In the genomic region with DNA sequence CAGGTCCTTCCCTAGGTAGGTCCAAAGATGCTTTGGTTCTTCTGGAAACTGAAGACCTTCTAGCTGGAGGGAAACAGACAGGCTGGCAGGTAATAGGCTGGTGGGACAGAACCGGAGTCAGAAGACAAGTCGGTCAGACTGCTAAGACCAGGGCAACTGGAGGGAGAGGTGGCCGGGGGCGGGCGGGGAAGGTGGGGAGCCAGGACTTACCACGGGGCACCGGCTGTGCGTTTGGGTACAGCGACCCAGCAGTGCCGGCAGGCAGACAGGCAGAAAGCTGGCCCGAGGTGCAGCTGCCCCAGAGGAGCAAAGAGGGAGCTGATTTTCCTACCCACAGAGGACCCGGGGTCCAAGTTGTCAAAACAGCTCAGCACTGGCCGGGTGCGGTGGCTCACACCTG, we compare ENCODE assay signal across 22 cellular contexts. TPM values are rescaled to one million over a fixed set of nuclear protein-coding genes. Genes with fewer than 3 reads are reported as not detected.
DNase-seq lines count a peak whose midpoint lies in the region; FAIRE-seq and TF ChIP-seq lines count a peak whose summit lies in the region.
"Had no signal": no experiment of that assay in that cellular context is flagged by ENCODE, and none has a peak within 500 bp of the region (broad histone marks: within the 10 kb centered on the region; RNA-seq: fewer than 3 reads in every experiment).

No MANE protein-coding gene starts in this region.

- H3K4me1 ChIP-seq in CD8-positive, alpha-beta memory T cell (ENCODE audit: insufficient read depth, low read length): peaks cover 19% of the 10 kb centered on the region
- peaks cover 38% of the 10 kb centered on the region for H3K4me1 ChIP-seq in OCI-LY7 (ENCODE audit: insufficient read depth, low read length, poor library complexity, severe bottlenecking)
- H3K4me1 ChIP-seq in duodenal mucosa (ENCODE audit: control insufficient read depth in 1 of 2, insufficient read depth in 2 of 2, low read length in 2 of 2): peaks cover 16 to 25% of the 10 kb centered on the region in 2 donors
- peaks cover 3% of the 10 kb centered on the region for H3K4me1 ChIP-seq in mesenchymal stem cell (ENCODE audit: control insufficient read depth, insufficient read depth, low read depth, low read length)

- TF ChIP-seq POLR2A in H54 (IDR thresholded peaks at IDR 0.05; ENCODE audit: low read depth, low read length): no peak

- H3K9me3 Mint-ChIP-seq in CD8-positive, alpha-beta memory T cell: no peaks in the 10 kb centered on the region
- H3K9me3 Mint-ChIP-seq in immature natural killer cell: no peaks in the 10 kb centered on the region

- H3K79me2 ChIP-seq in OCI-LY7 (ENCODE audit: insufficient read depth, low read depth, low read length): no peaks in the 10 kb centered on the region

- peaks cover 13 to 49% (median 22%) of the 10 kb centered on the region in 3 donors for H3K4me1 Mint-ChIP-seq in CD8-positive, alpha-beta memory T cell
- H3K4me1 Mint-ChIP-seq in immature natural killer cell: peaks cover 11 to 14% of the 10 kb centered on the region in 2 donors

- H2BK12ac ChIP-seq in mesenchymal stem cell (ENCODE audit: low read length in 2 of 2): no peak overlapping the region

- H4K91ac ChIP-seq in mesenchymal stem cell (ENCODE audit: low read length): peak overlapping the region; percentile 8

- CTCF ChIA-PET in CD8-positive, alpha-beta memory T cell (lab: Charles Lee): interaction anchor here (0.6 to 4.5 kb wide), 7 partner anchors 12 to 146 kb away, joined by 3 to 24 read pairs (median 5); partner anchors contain the start of gene SPAG7
- CTCF ChIA-PET in OCI-LY7 (lab: Charles Lee; ENCODE audit: unreplicated experiment): interaction anchor here (0.6 kb wide), 1 partner anchor 27 kb away, joined by 3 read pairs; no protein-coding TSS in a partner anchor

- H3K9ac ChIP-seq in duodenal mucosa (ENCODE audit: low read depth in 1 of 2, low read length in 2 of 2) (peak overlapping the region; percentile 43 to 48), mesenchymal stem cell (ENCODE audit: low read length) (no peak overlapping the region)
- H3K9ac ChIP-seq: BLaER1 had no signal

- H3K27me3 Mint-ChIP-seq in CD8-positive, alpha-beta memory T cell: no peaks in the 10 kb centered on the region
- peaks cover 5 to 7% (median 6%) of the 10 kb centered on the region in 3 donors for H3K27me3 Mint-ChIP-seq in immature natural killer cell (ENCODE audit: low read depth in 3 of 3)
- H3K27me3 Mint-ChIP-seq: CD4-positive, alpha-beta memory T cell had no signal

- H3K9me3 ChIP-seq in CD8-positive, alpha-beta memory T cell (ENCODE audit: low read length): no peaks in the 10 kb centered on the region
- H3K9me3 ChIP-seq in OCI-LY7 (ENCODE audit: low read length) (no peaks in the 10 kb centered on the region), duodenal mucosa (ENCODE audit: control insufficient read depth in 1 of 2, low read length in 2 of 2) (no peaks in the 10 kb centered on the region), mesenchymal stem cell (ENCODE audit: control insufficient read depth, low read length) (no peaks in the 10 kb centered on the region)
- H3K9me3 ChIP-seq: BLaER1 had no signal

- peak overlapping the region in 5 of 7 donors; percentile 13 to 72 (median 47) for H3K4me3 Mint-ChIP-seq in CD8-positive, alpha-beta memory T cell
- H3K4me3 Mint-ChIP-seq in immature natural killer cell: no peak overlapping the region

- peak overlapping the region; percentile 59; the same call in 1 of the 2 replicates for H3K4me2 ChIP-seq in OCI-LY7 (ENCODE audit: low read length)
- no peak overlapping the region for H3K4me2 ChIP-seq in mesenchymal stem cell (ENCODE audit: low read length, poor library complexity, severe bottlenecking)

- H4K8ac ChIP-seq in mesenchymal stem cell (ENCODE audit: low read length): no peak overlapping the region

- POLR2A ChIA-PET in CD8-positive, alpha-beta memory T cell (lab: Charles Lee): interaction anchor here (2.1 kb wide), 1 partner anchor 14 kb away, joined by 12 read pairs; no protein-coding TSS in a partner anchor
- POLR2A ChIA-PET in OCI-LY7 (lab: Charles Lee): interaction anchor here (0.6 to 0.8 kb wide), 3 partner anchors 11 to 178 kb away, joined by 3 read pairs; no protein-coding TSS in a partner anchor

- no peak overlapping the region for H2BK15ac ChIP-seq in mesenchymal stem cell (ENCODE audit: low read depth, poor library complexity, severe bottlenecking)

- H3K27me3 ChIP-seq in CD8-positive, alpha-beta memory T cell (ENCODE audit: insufficient read depth, low read length, poor library complexity, severe bottlenecking): no peaks in the 10 kb centered on the region
- no peaks in the 10 kb centered on the region for H3K27me3 ChIP-seq in duodenal mucosa (ENCODE audit: control insufficient read depth in 1 of 2, insufficient read depth in 2 of 2, low read length in 2 of 2)
- H3K27me3 ChIP-seq in mesenchymal stem cell (ENCODE audit: control insufficient read depth in 1 of 2, insufficient read depth in 1 of 2, low read length in 2 of 2): peaks cover 6 to 9% of the 10 kb centered on the region in 2 experiments
- H3K27me3 ChIP-seq: BLaER1 had no signal

- H3K4ac ChIP-seq in mesenchymal stem cell (ENCODE audit: low read depth in 1 of 2, low read length in 2 of 2): no peak overlapping the region

- no peaks in the 10 kb centered on the region for H4K20me1 ChIP-seq in OCI-LY7 (ENCODE audit: insufficient read depth, low read length)
- H4K20me1 ChIP-seq: BLaER1 had no signal

- TF ChIP-seq CTCF in OCI-LY7 (conservative IDR thresholded peaks at IDR 0.05; ENCODE audit: low read length): no peak

- FAIRE-seq in H54 (lab: Jason Lieb, UNC): no peak
- FAIRE-seq: A204.1, GM12878, HepG2, RCC 7860 had no signal

- H3K36me3 ChIP-seq in CD8-positive, alpha-beta memory T cell (ENCODE audit: insufficient read depth, low read length): no peaks in the 10 kb centered on the region
- H3K36me3 ChIP-seq in OCI-LY7 (ENCODE audit: insufficient read depth, low read length): no peaks in the 10 kb centered on the region
- no peaks in the 10 kb centered on the region for H3K36me3 ChIP-seq in duodenal mucosa (ENCODE audit: control insufficient read depth in 1 of 2, insufficient read depth in 2 of 2, low read length in 2 of 2)
- no peaks in the 10 kb centered on the region for H3K36me3 ChIP-seq in mesenchymal stem cell (ENCODE audit: control insufficient read depth in 1 of 2, insufficient read depth in 2 of 2, low read depth in 1 of 2, low read length in 2 of 2)
- H3K36me3 ChIP-seq: BLaER1 had no signal

- H3K9me2 ChIP-seq in OCI-LY7 (ENCODE audit: insufficient read depth, low read length): no peaks in the 10 kb centered on the region

- H3K23ac ChIP-seq in mesenchymal stem cell (ENCODE audit: low read length in 2 of 2): no peak overlapping the region

- intact Hi-C loops in OCI-LY7 (cut with micrococcal nuclease; ENCODE audit: unreplicated experiment): loop anchor here (5.0 kb wide), 1 partner anchor 47 kb away; the partner anchor contains the start of gene CAMTA2
- intact Hi-C loops in head of caudate nucleus (cut with DNase I): no loop called here

- peak overlapping the region in 1 of 8 donors; percentile 79 for H3K27ac Mint-ChIP-seq in CD8-positive, alpha-beta memory T cell
- no peak overlapping the region for H3K27ac Mint-ChIP-seq in immature natural killer cell

- no peak overlapping the region for H2BK5ac ChIP-seq in mesenchymal stem cell (ENCODE audit: low read depth, low read length, poor library complexity, severe bottlenecking)

- H2AK5ac ChIP-seq in mesenchymal stem cell (ENCODE audit: low read length, severe bottlenecking): no peak overlapping the region

- H3K14ac ChIP-seq in mesenchymal stem cell (ENCODE audit: low read length in 2 of 2): no peak overlapping the region

- no peak overlapping the region for H3K27ac ChIP-seq in CD8-positive, alpha-beta memory T cell (ENCODE audit: low read depth, low read length)
- no peak overlapping the region for H3K27ac ChIP-seq in OCI-LY7 (ENCODE audit: low read depth, low read length, poor library complexity, severe bottlenecking)
- no peak overlapping the region for H3K27ac ChIP-seq in duodenal mucosa (ENCODE audit: low read depth, low read length)
- H3K27ac ChIP-seq in mesenchymal stem cell (ENCODE audit: low read length, poor library complexity, severe bottlenecking): no peak overlapping the region
- H3K27ac ChIP-seq: BLaER1 had no signal

- WGBS in mesenchymal stem cell: 93% methylated on average over 14 of the region's 14 CpGs

- BruUV-seq in OCI-LY7 (replicated peaks; lab: Mats Ljungman, UMichigan): no TSS peak

- H3K79me1 ChIP-seq in mesenchymal stem cell (replicated peaks; ENCODE audit: low read length, poor library complexity, severe bottlenecking): no peaks in the 10 kb centered on the region

- H3K4me3 ChIP-seq in CD8-positive, alpha-beta memory T cell (ENCODE audit: low read length): no peak overlapping the region
- no peak overlapping the region for H3K4me3 ChIP-seq in OCI-LY7 (ENCODE audit: low read depth, low read length, poor library complexity, severe bottlenecking)
- H3K4me3 ChIP-seq in duodenal mucosa (ENCODE audit: low read depth in 1 of 2, low read length in 2 of 2): peak overlapping the region; percentile 55 to 65
- H3K4me3 ChIP-seq in mesenchymal stem cell (ENCODE audit: insufficient read depth in 1 of 2, low read depth in 1 of 2, low read length in 2 of 2): no peak overlapping the region
- H3K4me3 ChIP-seq: BLaER1, GM12878 had no signal

- H3K18ac ChIP-seq in mesenchymal stem cell (ENCODE audit: low read depth in 1 of 2, low read length in 2 of 2): no peak overlapping the region

- peaks cover 0 to 3% (median 0%) of the 10 kb centered on the region in 3 donors for H3K36me3 Mint-ChIP-seq in CD8-positive, alpha-beta memory T cell
- H3K36me3 Mint-ChIP-seq in immature natural killer cell: no peaks in the 10 kb centered on the region
- H3K36me3 Mint-ChIP-seq: CD4-positive, alpha-beta memory T cell had no signal

- no peak overlapping the region for H2AFZ ChIP-seq in OCI-LY7 (ENCODE audit: low read length)
- no peak overlapping the region for H2AFZ ChIP-seq in mesenchymal stem cell (ENCODE audit: low read depth, low read length)

- DNase-seq in CD8-positive, alpha-beta memory T cell: no peak
- no peak for DNase-seq in OCI-LY7 (ENCODE audit: low spot score)
- DNase-seq in mesenchymal stem cell: no peak
- no peak for DNase-seq in head of caudate nucleus
- DNase-seq in immature natural killer cell: no peak
- no peak for DNase-seq in NCI-H1417 treated with DMSO at 0.1 percent for 48 hours (lab: John Stamatoyannopoulos, UW)
- DNase-seq in H54 (ENCODE audit: insufficient read length, low spot score): no peak
- DNase-seq: CD4-positive, alpha-beta memory T cell; GOT3; KBM-7; MV-4-11; NCI-H1436; NCI-H524 treated with DMSO at 0.1 percent for 48 hours had no signal

- H2BK120ac ChIP-seq in mesenchymal stem cell (ENCODE audit: low read depth, low read length): no peak overlapping the region

RNA-seq across cellular contexts. Expression of gene SLC52A1, which starts 0.6 kb away (rescaled TPM):
- under 1 TPM; 0.35 to 0.64 TPM for total RNA-seq in CD8-positive, alpha-beta memory T cell
- polyA plus RNA-seq in CD8-positive, alpha-beta memory T cell: 0.12 TPM
- not detected in 2 replicates for total RNA-seq in OCI-LY7 (2014; rRNA removed; shearing (Covaris generic))
- total RNA-seq in OCI-LY7 (2022): not detected in 2 replicates
- not detected for polyA plus RNA-seq in mesenchymal stem cell (2013, experiment 1 of 2)
- not detected for polyA plus RNA-seq in mesenchymal stem cell (2013, experiment 2 of 2)
- polyA plus RNA-seq in immature natural killer cell: not detected
- total RNA-seq: Calu3, Right ventricle myocardium inferior, SK-MEL-5 had no signal

RNA-seq across cellular contexts. Expression of gene KIF1C, which starts 36.9 kb away (rescaled TPM):
- 10 to 100 TPM; 73.4 to 77.3 TPM for total RNA-seq in CD8-positive, alpha-beta memory T cell
- 8.0 TPM for polyA plus RNA-seq in CD8-positive, alpha-beta memory T cell
- total RNA-seq in OCI-LY7 (2014; rRNA removed; shearing (Covaris generic)): 20.6 and 32.1 TPM in 2 replicates
- total RNA-seq in OCI-LY7 (2022): 51.1 and 53.7 TPM in 2 replicates
- polyA plus RNA-seq in mesenchymal stem cell (2013, experiment 1 of 2): 39.8 TPM
- 38.7 TPM for polyA plus RNA-seq in mesenchymal stem cell (2013, experiment 2 of 2)
- polyA plus RNA-seq in immature natural killer cell: 1 to 10 TPM in 2 of 3 donors, under 1 TPM in 1; 0.76 to 5.7 (median 4.0) TPM

RNA-seq across cellular contexts. Expression of gene INCA1, which starts 37.3 kb away (rescaled TPM):
- total RNA-seq in CD8-positive, alpha-beta memory T cell: under 1 TPM; 0.18 to 0.37 TPM
- polyA plus RNA-seq in CD8-positive, alpha-beta memory T cell: 0.58 TPM
- not detected in 2 replicates for total RNA-seq in OCI-LY7 (2014; rRNA removed; shearing (Covaris generic))
- total RNA-seq in OCI-LY7 (2022): 0.82 and 1.2 TPM in 2 replicates
- 0.83 TPM for polyA plus RNA-seq in mesenchymal stem cell (2013, experiment 1 of 2)
- polyA plus RNA-seq in mesenchymal stem cell (2013, experiment 2 of 2): 0.70 TPM
- polyA plus RNA-seq in immature natural killer cell: under 1 TPM in 2 of 3 donors, not detected in 1; 0.29 to 0.35 TPM

RNA-seq across cellular contexts. Expression of gene ZFP3, which starts 43.6 kb away (rescaled TPM):
- 1 to 10 TPM; 3.7 to 4.2 TPM for total RNA-seq in CD8-positive, alpha-beta memory T cell
- 0.75 TPM for polyA plus RNA-seq in CD8-positive, alpha-beta memory T cell
- total RNA-seq in OCI-LY7 (2014; rRNA removed; shearing (Covaris generic)): 0.98 and 1.8 TPM in 2 replicates
- 0.34 and 0.65 TPM in 2 replicates for total RNA-seq in OCI-LY7 (2022)
- polyA plus RNA-seq in mesenchymal stem cell (2013, experiment 1 of 2): not detected
- not detected for polyA plus RNA-seq in mesenchymal stem cell (2013, experiment 2 of 2)
- under 1 TPM in 2 of 3 donors, not detected in 1; 0.51 to 0.61 TPM for polyA plus RNA-seq in immature natural killer cell
- total RNA-seq: Calu3, HepG2, SK-MEL-5 had no signal
- polyA plus RNA-seq: HepG2 had no signal

RNA-seq across cellular contexts. Expression of gene CAMTA2, which starts 47.2 kb away (rescaled TPM):
- 10 to 100 TPM; 85.6 to 90.6 TPM for total RNA-seq in CD8-positive, alpha-beta memory T cell
- polyA plus RNA-seq in CD8-positive, alpha-beta memory T cell: 19.6 TPM
- total RNA-seq in OCI-LY7 (2014; rRNA removed; shearing (Covaris generic)): 8.7 and 9.7 TPM in 2 replicates
- 44.3 and 53.4 TPM in 2 replicates for total RNA-seq in OCI-LY7 (2022)
- polyA plus RNA-seq in mesenchymal stem cell (2013, experiment 1 of 2): 51.0 TPM
- polyA plus RNA-seq in mesenchymal stem cell (2013, experiment 2 of 2): 49.6 TPM
- polyA plus RNA-seq in immature natural killer cell: 10 to 100 TPM in 2 of 3 donors, 1 to 10 TPM in 1; 2.5 to 22.9 (median 12.0) TPM

Comparison
In these comparisons a context has a peak if more than half of its experiments do, and no peak if none do; other contexts are left out.
1. H3K4me3 ChIP-seq: peak in duodenal mucosa (2 of 2); none in CD8-positive, alpha-beta memory T cell (single experiment), OCI-LY7 (single experiment) and mesenchymal stem cell (0 of 2).
2. H3K4me3 Mint-ChIP-seq: peak in CD8-positive, alpha-beta memory T cell (5 of 7); none in immature natural killer cell (0 of 5).